ENCODE assay signal across 11 cellular contexts in genomic region chr12:26633591-26634210, GRCh38.
DNase-seq lines count a peak whose midpoint lies in the region; ATAC-seq, FAIRE-seq and TF ChIP-seq lines count a peak whose summit lies in the region.
"Had no signal": no experiment of that assay in that cellular context is flagged by ENCODE, and none has a peak within 500 bp of the region (broad histone marks: within the 10 kb centered on the region; RNA-seq: fewer than 3 reads in every experiment).

No MANE protein-coding gene starts in this region.

- H4K8ac ChIP-seq in H1 (ENCODE audit: extremely low read depth, insufficient read depth, low read length) = no peak overlapping the region

- no peaks in the 10 kb centered on the region for H4K20me1 ChIP-seq in H1 (replicated peaks in 1 of 2; ENCODE audit: control insufficient read depth in 1 of 2, insufficient read depth in 2 of 2, low read length in 2 of 2)

- TF ChIP-seq POLR2A in NB4 (IDR thresholded peaks at IDR 0.05; ENCODE audit: extremely low read depth, insufficient read length) (no peak), H1 (IDR thresholded peaks at IDR 0.05; ENCODE audit: control extremely low read depth in 1 of 2, low read depth in 2 of 2, low read length in 2 of 2) (no peak)

- no peaks in the 10 kb centered on the region for H3K79me1 ChIP-seq in H1 (ENCODE audit: low read depth, low read length)

- H3K36me3 ChIP-seq in H1 (ENCODE audit: control insufficient read depth in 2 of 4, insufficient read depth in 4 of 4, low read length in 3 of 4) = no peaks in the 10 kb centered on the region
- H3K36me3 ChIP-seq in naive thymus-derived CD4-positive, alpha-beta T cell (ENCODE audit: control insufficient read depth in 2 of 3, insufficient read depth in 3 of 3, low read length in 3 of 3) = peaks cover 0 to 17% (median 0%) of the 10 kb centered on the region in 3 experiments
- no peaks in the 10 kb centered on the region for H3K36me3 ChIP-seq in mucosa of descending colon (ENCODE audit: low read depth)
- H3K36me3 ChIP-seq: colonic mucosa had no signal

- no peak overlapping the region for H3K4ac ChIP-seq in H1 (replicated peaks; ENCODE audit: insufficient read length, low read depth, low read length)

- H3K27ac ChIP-seq in H1 (ENCODE audit: low read depth, low read length) = no peak overlapping the region
- no peak overlapping the region for H3K27ac ChIP-seq in naive thymus-derived CD4-positive, alpha-beta T cell (ENCODE audit: low read depth, low read length)
- H3K27ac ChIP-seq: colonic mucosa had no signal

- TF ChIP-seq RAD21 in H1 (IDR thresholded peaks at IDR 0.05 in 1 of 2, conservative IDR thresholded peaks at IDR 0.05 in 1 of 2; ENCODE audit: low read depth in 2 of 2, low read length in 2 of 2) = no peak

- TF ChIP-seq CTCF in NB4 (IDR thresholded peaks at IDR 0.05; ENCODE audit: low read depth, low read length) (no peak), H1 (IDR thresholded peaks at IDR 0.05; ENCODE audit: control extremely low read depth in 1 of 3, insufficient read depth in 1 of 3, low read depth in 1 of 3, low read length in 3 of 3) (no peak), mesothelial cell of epicardium (IDR thresholded peaks at IDR 0.05; ENCODE audit: unreplicated experiment) (no peak), mucosa of descending colon (IDR thresholded peaks at IDR 0.05) (no peak)

- no peak overlapping the region for H2BK20ac ChIP-seq in H1 (ENCODE audit: low read length)

- H3K27me3 ChIP-seq in H1 (replicated peaks in 1 of 4; ENCODE audit: control insufficient read depth in 3 of 4, extremely low read depth in 1 of 4, insufficient read depth in 3 of 4, low read length in 3 of 4) = no peaks in the 10 kb centered on the region; a peak in 1 of 7 replicates
- no peaks in the 10 kb centered on the region for H3K27me3 ChIP-seq in naive thymus-derived CD4-positive, alpha-beta T cell (ENCODE audit: control insufficient read depth in 2 of 2, insufficient read depth in 2 of 2, low read length in 2 of 2)
- H3K27me3 ChIP-seq: colonic mucosa had no signal

- no peak overlapping the region for H3K56ac ChIP-seq in H1 (replicated peaks; ENCODE audit: insufficient read length, low read depth, low read length)

- no peaks in the 10 kb centered on the region for H3K9me3 ChIP-seq in H1 (ENCODE audit: insufficient read depth in 2 of 2, low read depth in 1 of 2, low read length in 1 of 2)
- no peaks in the 10 kb centered on the region for H3K9me3 ChIP-seq in naive thymus-derived CD4-positive, alpha-beta T cell (ENCODE audit: control insufficient read depth in 2 of 3, low read length in 3 of 3)
- H3K9me3 ChIP-seq in mucosa of descending colon = no peaks in the 10 kb centered on the region
- H3K9me3 ChIP-seq: colonic mucosa had no signal

- no peak overlapping the region for H2BK15ac ChIP-seq in H1 (ENCODE audit: low read length)

- 83% methylated on average over 5 of the region's 5 CpGs; no CpG with 5 or more reads in 1 of the 2 experiments for WGBS in H1 (ENCODE audit: extremely low coverage in 1 of 2, insufficient coverage in 1 of 2, insufficient read length in 1 of 2, insufficient replicate concordance in 2 of 2, low coverage in 1 of 2, low lambda C conversion rate in 2 of 2, missing lambda C conversion rate in 1 of 2), 2 experiments

- no peaks in the 10 kb centered on the region for H3K9me3 Mint-ChIP-seq in mesothelial cell of epicardium
- H3K9me3 Mint-ChIP-seq in naive thymus-derived CD4-positive, alpha-beta T cell = peaks cover 0 to 1% (median 0%) of the 10 kb centered on the region in 11 donors
- H3K9me3 Mint-ChIP-seq: CD8-positive, alpha-beta memory T cell had no signal

- ATAC-seq in naive thymus-derived CD4-positive, alpha-beta T cell = no peak
- ATAC-seq in HG02759 (IDR thresholded peaks at IDR 0.05; ENCODE audit: unreplicated experiment) (no peak), mucosa of descending colon (no peak), GM21576 (IDR thresholded peaks at IDR 0.05; ENCODE audit: unreplicated experiment) (no peak)

- TF ChIP-seq EP300 in H1 (IDR thresholded peaks at IDR 0.05; ENCODE audit: borderline replicate concordance in 1 of 2, low read depth in 2 of 2, low read length in 2 of 2) = no peak

- no peak overlapping the region for H4K91ac ChIP-seq in H1 (replicated peaks; ENCODE audit: insufficient read length, low read length)

- intact Hi-C loops in naive thymus-derived CD4-positive, alpha-beta T cell (cut with micrococcal nuclease) = no loop called here
- intact Hi-C loops in mucosa of descending colon (cut with DNase I, micrococcal nuclease) = no loop called here

- FAIRE-seq in H1 (lab: Jason Lieb, UNC) = no peak

- H2AK5ac ChIP-seq in H1 (ENCODE audit: low read depth, low read length) = no peak overlapping the region

- peak; percentile 76 for DNase-seq in Daoy (ENCODE audit: low read depth)
- peak; percentile 32 for DNase-seq in NB4 (ENCODE audit: low read depth)
- no peak for DNase-seq in H1 (ENCODE audit: low read depth in 1 of 2, low spot score in 2 of 2)
- DNase-seq in mesothelial cell of epicardium (ENCODE audit: low spot score in 2 of 2, unreplicated experiment in 2 of 2) = no peak
- no peak for DNase-seq in naive thymus-derived CD4-positive, alpha-beta T cell
- DNase-seq in mucosa of descending colon = no peak
- DNase-seq: CD8-positive, alpha-beta memory T cell; colonic mucosa; NCI-H2029 treated with DMSO at 0.1 percent for 48 hours had no signal

- CTCF ChIA-PET in H1 (lab: Charles Lee; ENCODE audit: partially characterized antibody) = interaction anchor here (1.1 to 2.0 kb wide), 2 partner anchors 17 to 24 kb away, joined by 3 to 6 read pairs; no protein-coding TSS in a partner anchor
- CTCF ChIA-PET in naive thymus-derived CD4-positive, alpha-beta T cell (lab: Charles Lee) = interaction anchor here (0.9 kb wide), 1 partner anchor 251 kb away, joined by 4 read pairs; no protein-coding TSS in a partner anchor

- no peaks in the 10 kb centered on the region for H3K36me3 Mint-ChIP-seq in mesothelial cell of epicardium
- H3K36me3 Mint-ChIP-seq in naive thymus-derived CD4-positive, alpha-beta T cell = peaks cover 7 to 60% (median 22%) of the 10 kb centered on the region in 5 donors

- H3K14ac ChIP-seq in H1 (ENCODE audit: insufficient read length) = no peak overlapping the region

- no peaks in the 10 kb centered on the region for H3K27me3 Mint-ChIP-seq in mesothelial cell of epicardium (ENCODE audit: low read depth)
- no peaks in the 10 kb centered on the region for H3K27me3 Mint-ChIP-seq in naive thymus-derived CD4-positive, alpha-beta T cell
- H3K27me3 Mint-ChIP-seq: CD8-positive, alpha-beta memory T cell had no signal

- H3K27ac Mint-ChIP-seq in mesothelial cell of epicardium = peak overlapping the region; percentile 4
- no peak overlapping the region for H3K27ac Mint-ChIP-seq in naive thymus-derived CD4-positive, alpha-beta T cell
- H3K27ac Mint-ChIP-seq: CD8-positive, alpha-beta memory T cell had no signal

- H3K4me1 ChIP-seq in H1 (replicated peaks in 1 of 4; ENCODE audit: control insufficient read depth in 3 of 4, insufficient read depth in 4 of 4, low read length in 3 of 4) (peaks cover 0 to 7% (median 5%) of the 10 kb centered on the region in 4 experiments; a peak in 5 of 7 replicates), mucosa of descending colon (ENCODE audit: low read depth) (no peaks in the 10 kb centered on the region)
- H3K4me1 ChIP-seq in naive thymus-derived CD4-positive, alpha-beta T cell (ENCODE audit: control insufficient read depth in 2 of 2, insufficient read depth in 2 of 2, low read length in 2 of 2) = no peaks in the 10 kb centered on the region
- H3K4me1 ChIP-seq: colonic mucosa had no signal

- no peaks in the 10 kb centered on the region for H3K79me2 ChIP-seq in H1 (ENCODE audit: control insufficient read depth in 1 of 2, insufficient read depth in 2 of 2, low read length in 2 of 2)

- no peak overlapping the region for H3K23ac ChIP-seq in H1 (ENCODE audit: insufficient read length)

- peaks cover 43% of the 10 kb centered on the region for H3K4me1 Mint-ChIP-seq in mesothelial cell of epicardium
- H3K4me1 Mint-ChIP-seq in naive thymus-derived CD4-positive, alpha-beta T cell = peaks cover 0 to 5% (median 0%) of the 10 kb centered on the region in 7 donors
- H3K4me1 Mint-ChIP-seq: CD8-positive, alpha-beta memory T cell had no signal

- H2BK120ac ChIP-seq in H1 (replicated peaks; ENCODE audit: low read depth, low read length) = no peak overlapping the region

- no peaks in the 10 kb centered on the region for H3K23me2 ChIP-seq in H1 (ENCODE audit: low read depth, low read length)

- H2BK12ac ChIP-seq in H1 (ENCODE audit: low read depth, low read length) = no peak overlapping the region

- no peak overlapping the region for H3K4me3 Mint-ChIP-seq in mesothelial cell of epicardium
- no peak overlapping the region for H3K4me3 Mint-ChIP-seq in naive thymus-derived CD4-positive, alpha-beta T cell
- H3K4me3 Mint-ChIP-seq: CD8-positive, alpha-beta memory T cell had no signal

- no peak overlapping the region for H2AFZ ChIP-seq in H1 (ENCODE audit: low read length)

- POLR2A ChIA-PET in H1 (lab: Charles Lee; ENCODE audit: partially characterized antibody) = interaction anchor here (0.6 kb wide), 1 partner anchor 83 kb away, joined by 3 read pairs; no protein-coding TSS in a partner anchor
- POLR2A ChIA-PET in naive thymus-derived CD4-positive, alpha-beta T cell (lab: Charles Lee) = no interaction called here

- no peak overlapping the region for H3K4me3 ChIP-seq in NB4 (ENCODE audit: low read depth, low read length)
- H3K4me3 ChIP-seq in H1 (ENCODE audit: extremely low read depth in 1 of 4, insufficient read depth in 2 of 4, low read depth in 3 of 4, low read length in 4 of 4) = no peak overlapping the region
- no peak overlapping the region for H3K4me3 ChIP-seq in naive thymus-derived CD4-positive, alpha-beta T cell (ENCODE audit: low read length)
- H3K4me3 ChIP-seq in mucosa of descending colon = no peak overlapping the region
- H3K4me3 ChIP-seq: colonic mucosa had no signal

- H3K18ac ChIP-seq in H1 (ENCODE audit: extremely low read depth, low read length) = no peak overlapping the region

- H3K4me2 ChIP-seq in H1 (ENCODE audit: insufficient read depth in 1 of 2, low read depth in 2 of 2, low read length in 2 of 2) = no peak overlapping the region

- H3K9ac ChIP-seq in H1 (replicated peaks in 1 of 4; ENCODE audit: extremely low read depth in 1 of 4, low read depth in 3 of 4, low read length in 3 of 4) = no peak overlapping the region

- no peak overlapping the region for H2BK5ac ChIP-seq in H1 (ENCODE audit: low read depth, low read length)

- H4K5ac ChIP-seq in H1 (ENCODE audit: insufficient read length, low read depth, low read length) = no peak overlapping the region

TF ChIP-seq in H1, 55 proteins besides CTCF, POLR2A, EP300 and RAD21 (continues in another document):
- TF ChIP-seq KDM5A (IDR thresholded peaks at IDR 0.05; ENCODE audit: low read length) = no peak
- no peak for TF ChIP-seq TEAD4 (IDR thresholded peaks at IDR 0.05; ENCODE audit: low read depth, low read length)
- TF ChIP-seq SIRT6 (IDR thresholded peaks at IDR 0.05; ENCODE audit: low read length) = no peak
- no peak for TF ChIP-seq JUN (IDR thresholded peaks at IDR 0.05; ENCODE audit: low read depth, low read length)
- TF ChIP-seq POLR2AphosphoS5 (IDR thresholded peaks at IDR 0.05; ENCODE audit: low read depth, low read length) = no peak

Comparison
In these comparisons a context has a peak if more than half of its experiments do, and no peak if none do; other contexts are left out.
1. DNase-seq: peak in Daoy (single experiment) and NB4 (single experiment); none in H1 (0 of 2), mesothelial cell of epicardium (0 of 2), naive thymus-derived CD4-positive, alpha-beta T cell (0 of 9) and mucosa of descending colon (0 of 3).